23 cellular contexts compared by ENCODE assay signal in genomic region chr10:114483575-114483974, GRCh38.
A peak's percentile ranks its signal among the peaks of the same experiment; 100 is the strongest.
DNase-seq lines count a peak whose midpoint lies in the region; ATAC-seq and TF ChIP-seq lines count a peak whose summit lies in the region.
"Had no signal": no experiment of that assay in that cellular context is flagged by ENCODE, and none has a peak within 500 bp of the region (broad histone marks: within the 10 kb centered on the region; RNA-seq: fewer than 3 reads in every experiment).

No MANE protein-coding gene starts in this region.

- POLR2A ChIA-PET in CD8-positive, alpha-beta T cell (lab: Charles Lee), result no interaction called here

- no peaks in the 10 kb centered on the region for H3K27me3 ChIP-seq in CD8-positive, alpha-beta T cell (ENCODE audit: insufficient read depth, low read length)
- H3K27me3 ChIP-seq in right cardiac atrium (ENCODE audit: control insufficient read depth, insufficient read depth) (no peaks in the 10 kb centered on the region), gastrocnemius medialis (no peaks in the 10 kb centered on the region)
- H3K27me3 ChIP-seq: adrenal gland had no signal

- in situ Hi-C loops in gastrocnemius medialis (cut with MboI; ENCODE audit: low sequenced_read_pairs in 4 of 4), result no loop called here

- H3K27ac ChIP-seq in CD8-positive, alpha-beta T cell (ENCODE audit: low read depth, low read length), result no peak overlapping the region
- H3K27ac ChIP-seq in caudate nucleus (ENCODE audit: low read depth, low read length) (peak overlapping the region; percentile 37), right cardiac atrium (ENCODE audit: low read length) (peak overlapping the region; percentile 66), gastrocnemius medialis (peak overlapping the region; percentile 47 to 80 (median 62)), coronary artery (peak overlapping the region in 1 of 2 donors; percentile 67)
- H3K27ac ChIP-seq: adrenal gland, C4-2B had no signal

- no peak overlapping the region for H3K4me3 ChIP-seq in CD8-positive, alpha-beta T cell (ENCODE audit: low read depth, low read length)
- H3K4me3 ChIP-seq in right cardiac atrium (ENCODE audit: low read length) (no peak overlapping the region), gastrocnemius medialis (no peak overlapping the region), coronary artery (no peak overlapping the region)
- H3K4me3 ChIP-seq: adrenal gland, HAP-1, SK-N-MC had no signal

- H3K4me3 Mint-ChIP-seq in CD8-positive, alpha-beta T cell, result no peak overlapping the region
- H3K4me3 Mint-ChIP-seq: endodermal cell had no signal

- TF ChIP-seq CTCF in CD8-positive, alpha-beta T cell (IDR thresholded peaks at IDR 0.05), result no peak
- TF ChIP-seq CTCF in gastrocnemius medialis (IDR thresholded peaks at IDR 0.05 in 4 of 5, conservative IDR thresholded peaks at IDR 0.05 in 1 of 5), result no peak
- TF ChIP-seq CTCF in coronary artery (IDR thresholded peaks at IDR 0.05), result no peak

- intact Hi-C loops in CD8-positive, alpha-beta T cell (cut with DNase I, micrococcal nuclease), result loop anchor here in 1 of 2 experiments (1.0 kb wide), 1 partner anchor 9 kb away; no protein-coding TSS in a partner anchor
- intact Hi-C loops in right cardiac atrium (cut with DNase I), result loop anchor here in 1 of 4 donors (10.0 kb wide), 1 partner anchor 231 kb away; no protein-coding TSS in a partner anchor
- intact Hi-C loops in gastrocnemius medialis (cut with DNase I; ENCODE audit: low total_unique reads), result no loop called here

- DNase-seq in CD8-positive, alpha-beta T cell, result no peak
- DNase-seq in caudate nucleus (lab: John Stamatoyannopoulos, UW) (peak in 2 of 61 donors; percentile 7 to 55), right cardiac atrium (peak in 1 of 3 donors; percentile 66), gastrocnemius medialis (no peak), coronary artery (ENCODE audit: low spot score) (no peak), NCI-H748 (lab: John Stamatoyannopoulos, UW; ENCODE audit: unreplicated experiment) (no peak), activated gamma-delta T cell (lab: John Stamatoyannopoulos, UW) (no peak)
- DNase-seq: activated CD4-positive, alpha-beta T cell treated with anti-CD3 and anti-CD28 coated beads, Interleukin-2, amount 50 U/mL, for 1 hour; adrenal gland; cortex of kidney; DMS 273 treated with DMSO at 0.1 percent for 48 hours; endodermal cell; IMR-90; NCI-H1105 treated with DMSO at 0.1 percent for 48 hours; NCI-H2029; NCI-H748 treated with DMSO at 0.1 percent for 48 hours; RPMI8226; small intestine; stimulated activated CD4-positive, alpha-beta T cell treated with anti-CD3 and anti-CD28 coated beads, Interleukin-1b, Interleukin-23, amount 100 ng/mL, for 48 hours had no signal

- H3K9me3 ChIP-seq in CD8-positive, alpha-beta T cell (ENCODE audit: low read length), result no peaks in the 10 kb centered on the region
- H3K9me3 ChIP-seq in right cardiac atrium (ENCODE audit: control insufficient read depth, low read length) (no peaks in the 10 kb centered on the region), gastrocnemius medialis (no peaks in the 10 kb centered on the region)
- H3K9me3 ChIP-seq: adrenal gland, HAP-1 had no signal

- no peaks in the 10 kb centered on the region for H3K27me3 Mint-ChIP-seq in CD8-positive, alpha-beta T cell (ENCODE audit: low read depth)

- no peaks in the 10 kb centered on the region for H3K9me3 Mint-ChIP-seq in CD8-positive, alpha-beta T cell

- no peak for TF ChIP-seq POLR2A in gastrocnemius medialis (IDR thresholded peaks at IDR 0.05)

- H3K36me3 ChIP-seq in CD8-positive, alpha-beta T cell (ENCODE audit: insufficient read depth, low read length), result peaks cover 55% of the 10 kb centered on the region
- H3K36me3 ChIP-seq in gastrocnemius medialis, result peaks cover 0 to 7% of the 10 kb centered on the region in 2 donors
- H3K36me3 ChIP-seq: HAP-1 had no signal

- H3K4me1 Mint-ChIP-seq in CD8-positive, alpha-beta T cell (ENCODE audit: low read depth), result peaks cover 72% of the 10 kb centered on the region

- 64% methylated on average over 6 of the region's 6 CpGs for WGBS in right cardiac atrium

- H3K4me1 ChIP-seq in CD8-positive, alpha-beta T cell (ENCODE audit: insufficient read depth, low read length), result peaks cover 22% of the 10 kb centered on the region
- peaks cover 7% of the 10 kb centered on the region for H3K4me1 ChIP-seq in right cardiac atrium (ENCODE audit: control insufficient read depth, insufficient read depth, low read length)
- H3K4me1 ChIP-seq in gastrocnemius medialis, result peaks cover 17 to 58% of the 10 kb centered on the region in 2 donors
- H3K4me1 ChIP-seq: HAP-1 had no signal

- CTCF ChIA-PET in CD8-positive, alpha-beta T cell (lab: Charles Lee), result interaction anchor here (4.6 kb wide), 1 partner anchor 12 kb away, joined by 25 read pairs; no protein-coding TSS in a partner anchor

- ATAC-seq in CD8-positive, alpha-beta T cell, result no peak
- peak; percentile 13 to 44 for ATAC-seq in right cardiac atrium
- no peak for ATAC-seq in gastrocnemius medialis
- ATAC-seq in GM21825 (IDR thresholded peaks at IDR 0.05; ENCODE audit: unreplicated experiment), result no peak

- H3K27ac Mint-ChIP-seq in CD8-positive, alpha-beta T cell, result peak overlapping the region; percentile 57
- H3K27ac Mint-ChIP-seq: endodermal cell had no signal

- peaks cover 96% of the 10 kb centered on the region for H3K36me3 Mint-ChIP-seq in CD8-positive, alpha-beta T cell

Comparison
In these comparisons a context has a peak if more than half of its experiments do, and no peak if none do; other contexts are left out.
1. ATAC-seq: peak in right cardiac atrium (2 of 2); none in CD8-positive, alpha-beta T cell (single experiment), gastrocnemius medialis (0 of 2) and GM21825 (single experiment).